In the genomic region with DNA sequence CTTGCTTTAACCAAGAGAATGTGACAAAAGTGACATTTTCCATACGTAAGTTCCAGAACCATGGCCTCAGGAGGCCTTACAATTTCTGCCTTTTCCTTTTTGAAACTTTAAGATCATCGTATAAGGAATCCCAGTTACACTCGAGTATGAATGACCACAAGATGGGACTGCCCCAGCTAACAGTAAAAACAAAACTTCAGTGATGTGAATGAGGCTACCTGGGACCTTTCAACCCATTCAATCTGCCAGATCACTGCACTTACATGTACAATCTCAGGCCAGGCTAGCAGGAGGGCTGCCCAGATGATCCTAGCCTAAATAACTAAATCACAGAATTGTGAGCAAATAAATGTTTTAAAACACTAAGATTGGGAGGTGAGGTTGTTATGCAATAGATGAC, we compare ENCODE assay signal across 21 cellular contexts.
"Had no signal": no experiment of that assay in that cellular context is flagged by ENCODE, and none has a peak within 500 bp of the region (broad histone marks: within the 10 kb centered on the region; RNA-seq: fewer than 3 reads in every experiment).

No MANE protein-coding gene starts in this region.

- ATAC-seq: activated CD4-positive, alpha-beta T cell treated with anti-CD3 and anti-CD28 coated beads for 36 hours; activated CD8-positive, alpha-beta memory T cell treated with anti-CD3 and anti-CD28 coated beads, Interleukin-2, amount 10 ng/mL, durations not matched to agents 7 days and 5 days; gastrocnemius medialis; heart right ventricle; right cardiac atrium had no signal

- H3K36me3 ChIP-seq: gastrocnemius medialis, heart right ventricle, prostate gland, tibial artery, uterus, WERI-Rb-1 had no signal

- H3K4me1 ChIP-seq: gastrocnemius medialis, heart right ventricle, prostate gland, tibial artery, uterus had no signal

- DNase-seq: activated CD4-positive, alpha-beta memory T cell treated with anti-CD3 and anti-CD28 coated beads for 36 hours; activated CD4-positive, alpha-beta T cell treated with anti-CD3 and anti-CD28 coated beads for 36 hours; activated CD8-positive, alpha-beta memory T cell treated with anti-CD3 and anti-CD28 coated beads, Interleukin-2, amount 10 ng/mL, durations not matched to agents 7 days and 5 days; activated effector memory CD4-positive, alpha-beta T cell treated with Interleukin-2 at 50 U/mL for 16 hours; activated naive CD4-positive, alpha-beta T cell treated with anti-CD3 and anti-CD28 coated beads, Interleukin-2, amount 50 U/mL, for 16 hours; activated T-cell treated with anti-CD3 and anti-CD28 coated beads, Interleukin-2, amount 50 U/mL, for 1 hour; dermis blood vessel endothelial cell; gastrocnemius medialis; heart right ventricle; nephron progenitor cell; occipital lobe; right cardiac atrium; stimulated activated CD4-positive, alpha-beta T cell treated with anti-CD3 and anti-CD28 coated beads, Interleukin-15, amount 100 ng/mL, for 24 hours; stimulated activated CD4-positive, alpha-beta T cell treated with anti-CD3 and anti-CD28 coated beads, Interleukin-4, amount 100 ng/mL, for 1 hour; stimulated activated naive CD4-positive, alpha-beta T cell; tibial artery; uterus; WERI-Rb-1 had no signal

- H3K4me3 ChIP-seq: gastrocnemius medialis, heart right ventricle, prostate gland, skin epidermis, tibial artery, uterus had no signal

- H3K27me3 ChIP-seq: gastrocnemius medialis, heart right ventricle, tibial artery, uterus had no signal

- H3K27ac ChIP-seq: epithelial cell of prostate, gastrocnemius medialis, heart right ventricle, prostate gland, skin epidermis, tibial artery, uterus, WERI-Rb-1 had no signal

- H3K9me3 ChIP-seq: gastrocnemius medialis, prostate gland, tibial artery, uterus had no signal
